ENCODE assay signal across 3 cellular contexts in genomic region chr20:62232194-62232593, GRCh38.
TF ChIP-seq lines count a peak whose summit lies in the region.

No MANE protein-coding gene starts in this region.

TF ChIP-seq in SK-N-SH, 30 proteins besides CTCF, POLR2A, EP300 and RAD21:
- TF ChIP-seq GATA2 (CRISPR knock-in tag; IDR thresholded peaks at IDR 0.05) (peak; percentile 99), MXI1 (IDR thresholded peaks at IDR 0.05; ENCODE audit: low read depth, low read length) (peak; percentile 71; the same call in 1 of the 2 replicates), PBX3 (IDR thresholded peaks at IDR 0.05) (no peak), RFX5 (IDR thresholded peaks at IDR 0.05; ENCODE audit: low read length) (no peak), ELF1 (IDR thresholded peaks at IDR 0.05) (no peak)
- TF ChIP-seq, protein P1, sequence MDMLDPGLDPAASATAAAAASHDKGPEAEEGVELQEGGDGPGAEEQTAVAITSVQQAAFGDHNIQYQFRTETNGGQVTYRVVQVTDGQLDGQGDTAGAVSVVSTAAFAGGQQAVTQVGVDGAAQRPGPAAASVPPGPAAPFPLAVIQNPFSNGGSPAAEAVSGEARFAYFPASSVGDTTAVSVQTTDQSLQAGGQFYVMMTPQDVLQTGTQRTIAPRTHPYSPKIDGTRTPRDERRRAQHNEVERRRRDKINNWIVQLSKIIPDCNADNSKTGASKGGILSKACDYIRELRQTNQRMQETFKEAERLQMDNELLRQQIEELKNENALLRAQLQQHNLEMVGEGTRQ (IDR thresholded peaks at IDR 0.05; ENCODE audit: borderline replicate concordance, low read depth, low read length), result no peak

TF ChIP-seq in SK-N-SH treated with all-trans-retinoic acid at 6 μM for 48 hours, 23 proteins besides CTCF, POLR2A, EP300 and RAD21:
- TF ChIP-seq TOX (CRISPR knock-in tag; IDR thresholded peaks at IDR 0.05; ENCODE audit: borderline replicate concordance), result no peak
- TF ChIP-seq, protein P2, sequence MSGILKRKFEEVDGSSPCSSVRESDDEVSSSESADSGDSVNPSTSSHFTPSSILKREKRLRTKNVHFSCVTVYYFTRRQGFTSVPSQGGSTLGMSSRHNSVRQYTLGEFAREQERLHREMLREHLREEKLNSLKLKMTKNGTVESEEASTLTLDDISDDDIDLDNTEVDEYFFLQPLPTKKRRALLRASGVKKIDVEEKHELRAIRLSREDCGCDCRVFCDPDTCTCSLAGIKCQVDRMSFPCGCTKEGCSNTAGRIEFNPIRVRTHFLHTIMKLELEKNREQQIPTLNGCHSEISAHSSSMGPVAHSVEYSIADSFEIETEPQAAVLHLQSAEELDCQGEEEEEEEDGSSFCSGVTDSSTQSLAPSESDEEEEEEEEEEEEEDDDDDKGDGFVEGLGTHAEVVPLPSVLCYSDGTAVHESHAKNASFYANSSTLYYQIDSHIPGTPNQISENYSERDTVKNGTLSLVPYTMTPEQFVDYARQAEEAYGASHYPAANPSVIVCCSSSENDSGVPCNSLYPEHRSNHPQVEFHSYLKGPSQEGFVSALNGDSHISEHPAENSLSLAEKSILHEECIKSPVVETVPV (CRISPR knock-in tag; IDR thresholded peaks at IDR 0.05), result no peak
- TF ChIP-seq, protein P3, sequence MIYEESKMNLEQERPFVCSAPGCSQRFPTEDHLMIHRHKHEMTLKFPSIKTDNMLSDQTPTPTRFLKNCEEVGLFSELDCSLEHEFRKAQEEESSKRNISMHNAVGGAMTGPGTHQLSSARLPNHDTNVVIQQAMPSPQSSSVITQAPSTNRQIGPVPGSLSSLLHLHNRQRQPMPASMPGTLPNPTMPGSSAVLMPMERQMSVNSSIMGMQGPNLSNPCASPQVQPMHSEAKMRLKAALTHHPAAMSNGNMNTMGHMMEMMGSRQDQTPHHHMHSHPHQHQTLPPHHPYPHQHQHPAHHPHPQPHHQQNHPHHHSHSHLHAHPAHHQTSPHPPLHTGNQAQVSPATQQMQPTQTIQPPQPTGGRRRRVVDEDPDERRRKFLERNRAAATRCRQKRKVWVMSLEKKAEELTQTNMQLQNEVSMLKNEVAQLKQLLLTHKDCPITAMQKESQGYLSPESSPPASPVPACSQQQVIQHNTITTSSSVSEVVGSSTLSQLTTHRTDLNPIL (CRISPR knock-in tag; IDR thresholded peaks at IDR 0.05; ENCODE audit: low read depth), result no peak
- TF ChIP-seq RARB (CRISPR knock-in tag; IDR thresholded peaks at IDR 0.05), result no peak
- no peak for TF ChIP-seq OSR1 (CRISPR knock-in tag; IDR thresholded peaks at IDR 0.05)
- TF ChIP-seq ZNF565 (CRISPR knock-in tag; conservative IDR thresholded peaks at IDR 0.05; ENCODE audit: low read depth), result no peak
- TF ChIP-seq ESRRG (CRISPR knock-in tag; IDR thresholded peaks at IDR 0.05), result no peak
- TF ChIP-seq, protein P4, sequence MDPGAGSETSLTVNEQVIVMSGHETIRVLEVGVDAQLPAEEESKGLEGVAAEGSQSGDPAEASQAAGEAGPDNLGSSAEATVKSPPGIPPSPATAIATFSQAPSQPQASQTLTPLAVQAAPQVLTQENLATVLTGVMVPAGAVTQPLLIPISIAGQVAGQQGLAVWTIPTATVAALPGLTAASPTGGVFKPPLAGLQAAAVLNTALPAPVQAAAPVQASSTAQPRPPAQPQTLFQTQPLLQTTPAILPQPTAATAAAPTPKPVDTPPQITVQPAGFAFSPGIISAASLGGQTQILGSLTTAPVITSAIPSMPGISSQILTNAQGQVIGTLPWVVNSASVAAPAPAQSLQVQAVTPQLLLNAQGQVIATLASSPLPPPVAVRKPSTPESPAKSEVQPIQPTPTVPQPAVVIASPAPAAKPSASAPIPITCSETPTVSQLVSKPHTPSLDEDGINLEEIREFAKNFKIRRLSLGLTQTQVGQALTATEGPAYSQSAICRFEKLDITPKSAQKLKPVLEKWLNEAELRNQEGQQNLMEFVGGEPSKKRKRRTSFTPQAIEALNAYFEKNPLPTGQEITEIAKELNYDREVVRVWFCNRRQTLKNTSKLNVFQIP (CRISPR knock-in tag; IDR thresholded peaks at IDR 0.05; ENCODE audit: borderline replicate concordance, low read depth), result no peak
- TF ChIP-seq ZNF8 (CRISPR knock-in tag; IDR thresholded peaks at IDR 0.05), result no peak

TF ChIP-seq in H1, 55 proteins besides CTCF, POLR2A, EP300 and RAD21:
- no peak for TF ChIP-seq CBX5 (IDR thresholded peaks at IDR 0.05; ENCODE audit: low read depth, low read length)
- no peak for TF ChIP-seq RBBP5 (IDR thresholded peaks at IDR 0.05; ENCODE audit: borderline replicate concordance, low read depth, low read length)
- no peak for TF ChIP-seq SIRT6 (IDR thresholded peaks at IDR 0.05; ENCODE audit: low read length)
- TF ChIP-seq BCL11A (IDR thresholded peaks at IDR 0.05; ENCODE audit: low read depth in 2 of 2, low read length in 2 of 2), result no peak
- TF ChIP-seq ZNF274 (IDR thresholded peaks at IDR 0.05; ENCODE audit: borderline replicate concordance, extremely low read depth, low read length), result no peak
- TF ChIP-seq POU5F1 (IDR thresholded peaks at IDR 0.05; ENCODE audit: low read depth, low read length), result no peak
- no peak for TF ChIP-seq NRF1 (IDR thresholded peaks at IDR 0.05; ENCODE audit: low read depth, low read length)
- no peak for TF ChIP-seq RFX5 (IDR thresholded peaks at IDR 0.05; ENCODE audit: borderline replicate concordance, low read depth, low read length)
- no peak for TF ChIP-seq SIN3A (conservative IDR thresholded peaks at IDR 0.05 in 1 of 2, IDR thresholded peaks at IDR 0.05 in 1 of 2; ENCODE audit: low read depth in 1 of 2, low read length in 2 of 2)
- TF ChIP-seq EZH2 (IDR thresholded peaks at IDR 0.05; ENCODE audit: low read depth, low read length, severe bottlenecking), result no peak
- no peak for TF ChIP-seq POLR2AphosphoS5 (IDR thresholded peaks at IDR 0.05; ENCODE audit: low read depth, low read length)
- no peak for TF ChIP-seq BACH1 (IDR thresholded peaks at IDR 0.05; ENCODE audit: low read length)
- TF ChIP-seq CTBP2 (IDR thresholded peaks at IDR 0.05; ENCODE audit: borderline replicate concordance, insufficient read depth, insufficient read length, low read length), result no peak
- no peak for TF ChIP-seq KDM4A (IDR thresholded peaks at IDR 0.05; ENCODE audit: low read depth, low read length, severe bottlenecking)
- TF ChIP-seq JUN (IDR thresholded peaks at IDR 0.05; ENCODE audit: low read depth, low read length), result no peak
- TF ChIP-seq HDAC6 (IDR thresholded peaks at IDR 0.05; ENCODE audit: low read depth, low read length), result no peak
TF ChIP-seq in H1: peak in this region for 0.
